Comparison of ENCODE assay signal across 7 cellular contexts in the genomic region with DNA sequence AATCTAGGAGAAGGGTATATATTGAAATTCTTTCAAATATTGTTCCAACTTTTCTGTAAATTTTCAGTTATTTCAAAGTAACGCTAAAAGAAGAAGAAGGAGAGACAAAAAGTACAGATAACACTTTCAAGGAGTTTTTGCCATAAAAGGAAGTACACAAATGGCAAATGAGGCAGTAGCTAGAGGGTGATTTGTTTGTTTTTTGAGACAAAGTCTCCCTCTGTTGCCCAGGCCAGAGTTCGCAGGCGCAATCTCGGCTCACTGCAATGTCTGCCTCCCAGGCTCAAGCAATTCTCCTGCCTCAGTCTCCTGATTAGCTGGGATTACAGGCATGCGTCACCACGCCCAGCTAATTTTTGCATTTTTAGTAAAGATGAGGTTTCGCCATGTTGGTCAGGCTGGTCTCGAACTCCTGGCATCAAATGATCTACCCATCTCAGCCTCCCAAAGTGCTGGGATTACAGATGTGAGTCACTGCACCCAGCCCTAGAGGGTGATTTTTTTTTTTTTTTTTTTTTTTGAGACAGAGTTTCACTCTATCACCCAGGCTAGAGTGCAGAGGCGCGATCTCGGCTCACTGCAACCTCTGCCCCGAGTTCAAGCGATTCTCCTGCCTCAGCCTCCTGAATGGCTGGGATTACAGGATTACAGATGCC. TPM values are rescaled to one million over a fixed set of nuclear protein-coding genes. Genes with fewer than 3 reads are reported as not detected.
DNase-seq lines count a peak whose midpoint lies in the region; ATAC-seq, FAIRE-seq and TF ChIP-seq lines count a peak whose summit lies in the region.
"Not testable (repeated sequence)": the region's sequence is repeated elsewhere in the genome, so short reads cannot be mapped to it uniquely, and the experiment has no call there.

No MANE protein-coding gene starts in this region.

- H3K27me3 ChIP-seq in small intestine (ENCODE audit: control insufficient read depth in 2 of 2, insufficient read depth in 2 of 2, low read length in 2 of 2): not testable (repeated sequence)

- not testable (repeated sequence) for DNase-seq in GM10248 (ENCODE audit: extremely low spot score); left colon
- DNase-seq in KBM-7 (peak; percentile 19), OCI-M1 (lab: John Stamatoyannopoulos, UW) (peak; percentile 38), medulla oblongata (ENCODE audit: extremely low spot score) (peak; percentile 36), small intestine (peak; percentile 39)
- peak; percentile 50 for DNase-seq in activated CD4-positive, alpha-beta T cell treated with anti-CD3 and anti-CD28 coated beads, Interleukin-2, amount 10 ng/mL, durations not matched to agents 24 days and 14 days

- not testable (repeated sequence) for H3K36me3 ChIP-seq in small intestine (ENCODE audit: control insufficient read depth in 2 of 2, insufficient read depth in 2 of 2, low read length in 2 of 2)

- not testable (repeated sequence) for H3K27me3 Mint-ChIP-seq in activated CD4-positive, alpha-beta T cell treated with anti-CD3 and anti-CD28 coated beads, Interleukin-2, amount 10 ng/mL, durations not matched to agents 24 days and 14 days

- POLR2A ChIA-PET in GM10248 (lab: Yijun Ruan, JAX): interaction anchor here (0.6 to 0.7 kb wide), 2 partner anchors 201 to 255 kb away, joined by 3 to 4 read pairs; no protein-coding TSS in a partner anchor

- CTCF ChIA-PET in GM10248 (lab: Yijun Ruan, JAX): interaction anchor here (1.1 to 1.5 kb wide), 3 partner anchors 9 to 133 kb away, joined by 3 read pairs; no protein-coding TSS in a partner anchor

- peaks cover 39% of the 10 kb centered on the region for H3K4me1 Mint-ChIP-seq in activated CD4-positive, alpha-beta T cell treated with anti-CD3 and anti-CD28 coated beads, Interleukin-2, amount 10 ng/mL, durations not matched to agents 24 days and 14 days

- 57 to 78% (median 62%) methylated on average over 13 of the region's 13 CpGs for WGBS in small intestine, 3 donors

- peaks cover 31% of the 10 kb centered on the region for H3K36me3 Mint-ChIP-seq in activated CD4-positive, alpha-beta T cell treated with anti-CD3 and anti-CD28 coated beads, Interleukin-2, amount 10 ng/mL, durations not matched to agents 24 days and 14 days (ENCODE audit: low read depth)

- not testable (repeated sequence) for H3K9me3 ChIP-seq in small intestine (ENCODE audit: control insufficient read depth, low read depth)

- intact Hi-C loops in activated CD4-positive, alpha-beta T cell treated with anti-CD3 and anti-CD28 coated beads, Interleukin-2, amount 10 ng/mL, durations not matched to agents 24 days and 14 days (cut with micrococcal nuclease): loop anchor here (5.0 kb wide), 1 partner anchor 142 kb away; the partner anchor contains the start of gene MYBBP1A
- intact Hi-C loops in left colon (cut with DNase I, micrococcal nuclease): loop anchor here in 1 of 2 donors (10.0 kb wide), 1 partner anchor 185 kb away; no protein-coding TSS in a partner anchor

- not testable (repeated sequence) for FAIRE-seq in small intestine (lab: Jason Lieb, UNC)

- peak; percentile 31 for ATAC-seq in left colon

- in situ Hi-C loops in KBM-7 (cut with MboI; ENCODE audit: low pct_unique_long_range_greater_than_20kb, low sequenced_read_pairs): not testable (repeated sequence)

- not testable (repeated sequence) for H3K4me3 ChIP-seq in small intestine (ENCODE audit: low read depth in 1 of 2, low read length in 2 of 2)

- not testable (repeated sequence) for H3K4me1 ChIP-seq in small intestine (ENCODE audit: control insufficient read depth in 2 of 2, insufficient read depth in 1 of 2, low read depth in 1 of 2, low read length in 1 of 2)

- H3K4me3 Mint-ChIP-seq in activated CD4-positive, alpha-beta T cell treated with anti-CD3 and anti-CD28 coated beads, Interleukin-2, amount 10 ng/mL, durations not matched to agents 24 days and 14 days: not testable (repeated sequence)

- not testable (repeated sequence) for H3K9me3 Mint-ChIP-seq in activated CD4-positive, alpha-beta T cell treated with anti-CD3 and anti-CD28 coated beads, Interleukin-2, amount 10 ng/mL, durations not matched to agents 24 days and 14 days

- not testable (repeated sequence) for H3K27ac Mint-ChIP-seq in activated CD4-positive, alpha-beta T cell treated with anti-CD3 and anti-CD28 coated beads, Interleukin-2, amount 10 ng/mL, durations not matched to agents 24 days and 14 days

- H3K27ac ChIP-seq in small intestine (ENCODE audit: low read depth in 1 of 2, low read length in 1 of 2): not testable (repeated sequence)

- TF ChIP-seq CTCF in GM10248 (IDR thresholded peaks at IDR 0.05; ENCODE audit: control extremely low read depth, extremely low read depth, low read depth, missing control alignments): peak; percentile 2

RNA-seq across cellular contexts. Expression of gene PELP1, which starts 4.4 kb away (rescaled TPM):
- 140 and 141 TPM in 2 replicates for total RNA-seq in activated CD4-positive, alpha-beta T cell treated with anti-CD3 and anti-CD28 coated beads, Interleukin-2, amount 10 ng/mL, durations not matched to agents 24 days and 14 days
- total RNA-seq in left colon: 10 to 100 TPM; 25.8 to 35.5 TPM
- 10 to 100 TPM in 1 of 3 donors, 1 to 10 TPM in 2; 7.3 to 22.8 (median 7.6) TPM for polyA plus RNA-seq in small intestine

RNA-seq across cellular contexts. Expression of gene ARRB2, which starts 10.9 kb away (rescaled TPM):
- total RNA-seq in activated CD4-positive, alpha-beta T cell treated with anti-CD3 and anti-CD28 coated beads, Interleukin-2, amount 10 ng/mL, durations not matched to agents 24 days and 14 days: 189 and 193 TPM in 2 replicates
- total RNA-seq in left colon: 10 to 100 TPM; 27.2 to 45.1 TPM
- polyA plus RNA-seq in small intestine: 100 to 1,000 TPM in 2 of 3 donors, 10 to 100 TPM in 1; 43.8 to 131 (median 114) TPM

RNA-seq across cellular contexts. Expression of gene MED11, which starts 31.7 kb away (rescaled TPM):
- total RNA-seq in activated CD4-positive, alpha-beta T cell treated with anti-CD3 and anti-CD28 coated beads, Interleukin-2, amount 10 ng/mL, durations not matched to agents 24 days and 14 days: 19.1 and 20.4 TPM in 2 replicates
- total RNA-seq in left colon: 10 to 100 TPM; 21.8 to 26.7 TPM
- polyA plus RNA-seq in small intestine: 10 to 100 TPM; 37.2 to 61.1 (median 48.1) TPM

RNA-seq across cellular contexts. Expression of gene ZMYND15, which starts 40.1 kb away (rescaled TPM):
- not detected in 2 replicates for total RNA-seq in activated CD4-positive, alpha-beta T cell treated with anti-CD3 and anti-CD28 coated beads, Interleukin-2, amount 10 ng/mL, durations not matched to agents 24 days and 14 days
- 1 to 10 TPM; 1.1 to 1.9 TPM for total RNA-seq in left colon
- polyA plus RNA-seq in small intestine: 10 to 100 TPM in 2 of 3 donors, 1 to 10 TPM in 1; 2.0 to 13.5 (median 12.5) TPM

RNA-seq across cellular contexts. Expression of gene CXCL16, which starts 40.2 kb away (rescaled TPM):
- total RNA-seq in activated CD4-positive, alpha-beta T cell treated with anti-CD3 and anti-CD28 coated beads, Interleukin-2, amount 10 ng/mL, durations not matched to agents 24 days and 14 days: 1.8 and 2.5 TPM in 2 replicates
- 10 to 100 TPM; 36.2 to 52.3 TPM for total RNA-seq in left colon
- polyA plus RNA-seq in small intestine: 10 to 100 TPM; 37.5 to 77.8 (median 46.3) TPM
